Comparison of ENCODE assay signal across 1 cellular context in genomic region chr16:10920726-10921427, GRCh38.
TF ChIP-seq lines count a peak whose summit lies in the region.

No MANE protein-coding gene starts in this region.

TF ChIP-seq in IMR-90, 13 proteins besides CTCF, POLR2A, EP300 and RAD21:
- TF ChIP-seq FOS (IDR thresholded peaks at IDR 0.05; ENCODE audit: low read depth, low read length) (no peak), RCOR1 (IDR thresholded peaks at IDR 0.05; ENCODE audit: insufficient replicate concordance, low read length) (no peak)
TF ChIP-seq in IMR-90: peak in this region for 0.
